ENCODE assay signal across 20 cellular contexts in the genomic region with DNA sequence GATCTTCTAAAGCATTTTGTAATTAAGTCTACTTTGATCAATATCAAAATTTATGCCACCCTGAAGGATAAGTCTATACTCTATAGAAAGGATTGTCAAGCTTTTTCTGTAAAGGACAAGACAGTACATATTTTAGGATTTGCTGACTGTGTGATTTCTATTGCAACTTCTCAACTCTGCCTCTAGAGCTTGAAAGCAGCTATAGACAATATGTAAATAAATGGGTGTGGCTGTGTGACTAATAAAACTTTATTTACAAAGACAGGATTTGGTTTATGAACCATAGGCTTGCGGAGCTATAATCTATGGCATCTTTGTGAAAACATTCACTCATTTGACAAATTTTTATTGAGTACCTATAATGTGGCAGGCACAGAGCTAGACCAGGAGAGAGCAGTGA. TPM values are rescaled to one million over a fixed set of nuclear protein-coding genes. Genes with fewer than 3 reads are reported as not detected.
DNase-seq lines count a peak whose midpoint lies in the region; ATAC-seq, FAIRE-seq and TF ChIP-seq lines count a peak whose summit lies in the region.
"Had no signal": no experiment of that assay in that cellular context is flagged by ENCODE, and none has a peak within 500 bp of the region (broad histone marks: within the 10 kb centered on the region; RNA-seq: fewer than 3 reads in every experiment).

No MANE protein-coding gene starts in this region.

- no peaks in the 10 kb centered on the region for H3K36me3 ChIP-seq in mucosa of descending colon (ENCODE audit: low read depth)
- H3K36me3 ChIP-seq in kidney (ENCODE audit: control insufficient read depth in 1 of 2, insufficient read depth in 2 of 2, low read length in 2 of 2) = no peaks in the 10 kb centered on the region
- no peaks in the 10 kb centered on the region for H3K36me3 ChIP-seq in left ventricle myocardium inferior
- H3K36me3 ChIP-seq: Peyer's patch had no signal

- FAIRE-seq in kidney (lab: Jason Lieb, UNC) = no peak

- ATAC-seq in mucosa of descending colon = peak; percentile 70
- ATAC-seq: Right ventricle myocardium inferior had no signal

- in situ Hi-C loops in SK-MEL-5 (cut with HindIII; ENCODE audit: low pct_unique_long_range_greater_than_20kb, low sequenced_read_pairs) = no loop called here

- no peak overlapping the region for H3K27ac ChIP-seq in C4-2B
- peak overlapping the region in 1 of 2 donors; percentile 5 for H3K27ac ChIP-seq in kidney (ENCODE audit: low read depth in 2 of 2, low read length in 2 of 2)
- H3K27ac ChIP-seq in left ventricle myocardium inferior (replicated peaks) = no peak overlapping the region
- H3K27ac ChIP-seq: Peyer's patch had no signal

- no peaks in the 10 kb centered on the region for H3K27me3 ChIP-seq in left ventricle myocardium inferior (ENCODE audit: low read depth)
- H3K27me3 ChIP-seq: Peyer's patch had no signal

- H3K9ac ChIP-seq in kidney (ENCODE audit: low read length in 2 of 2) = no peak overlapping the region
- H3K9ac ChIP-seq: SK-N-SH had no signal

- no peaks in the 10 kb centered on the region for H3K9me3 ChIP-seq in mucosa of descending colon
- H3K9me3 ChIP-seq in kidney (ENCODE audit: control insufficient read depth in 1 of 2, low read length in 2 of 2) = no peaks in the 10 kb centered on the region
- no peaks in the 10 kb centered on the region for H3K9me3 ChIP-seq in left ventricle myocardium inferior (replicated peaks)
- H3K9me3 ChIP-seq: Peyer's patch, SK-N-SH had no signal

- 0 out of 2 replicates have a peak, but pooled peaks have one; percentile 17 for TF ChIP-seq CTCF in C4-2B (conservative IDR thresholded peaks at IDR 0.05)
- TF ChIP-seq CTCF in mucosa of descending colon (IDR thresholded peaks at IDR 0.05) = no peak
- TF ChIP-seq CTCF in kidney (IDR thresholded peaks at IDR 0.05; ENCODE audit: borderline replicate concordance, extremely low read depth, insufficient read depth) = no peak
- no peak for TF ChIP-seq CTCF in left ventricle myocardium inferior (IDR thresholded peaks at IDR 0.05; ENCODE audit: borderline replicate concordance)

- DNase-seq in Jurkat, Clone E6-1 (ENCODE audit: low read depth, low spot score) = peak; percentile 4
- DNase-seq in SK-MEL-5 (ENCODE audit: low read depth, low spot score) = peak; percentile 11
- no peak for DNase-seq in mucosa of descending colon
- no peak for DNase-seq in activated CD4-positive, CD25-positive, alpha-beta regulatory T cell (lab: John Stamatoyannopoulos, UW)
- DNase-seq in kidney = no peak
- DNase-seq in left ventricle myocardium inferior = no peak
- DNase-seq: DMS 273 treated with DMSO at 0.1 percent for 48 hours, GF-D8, GOT3, KG1, NCI-H1092 treated with DMSO at 0.1 percent for 48 hours, NCI-H2081, NCI-H2171 treated with DMSO at 0.1 percent for 48 hours, NCI-H446, Peyer's patch, SK-N-SH had no signal

- H3K4me1 ChIP-seq in mucosa of descending colon (ENCODE audit: low read depth) (peaks cover 9% of the 10 kb centered on the region), kidney (ENCODE audit: control insufficient read depth in 1 of 2, insufficient read depth in 1 of 2, low read depth in 1 of 2, low read length in 2 of 2) (peaks cover 13 to 33% of the 10 kb centered on the region in 2 donors), left ventricle myocardium inferior (no peaks in the 10 kb centered on the region)

- intact Hi-C loops in mucosa of descending colon (cut with DNase I, micrococcal nuclease) (no loop called here), kidney (cut with DNase I) (no loop called here), left ventricle myocardium inferior (cut with micrococcal nuclease) (no loop called here)

- H3K4me3 ChIP-seq in Jurkat, Clone E6-1 (ENCODE audit: low read length) = no peak overlapping the region
- H3K4me3 ChIP-seq in mucosa of descending colon = no peak overlapping the region
- no peak overlapping the region for H3K4me3 ChIP-seq in kidney (ENCODE audit: low read length in 2 of 2)
- no peak overlapping the region for H3K4me3 ChIP-seq in left ventricle myocardium inferior
- H3K4me3 ChIP-seq: Peyer's patch had no signal

RNA-seq across cellular contexts. Expression of a gene that starts 18.4 kb away (rescaled TPM):
- not detected for polyA plus RNA-seq in Jurkat, Clone E6-1 (2012; ENCODE audit: insufficient read depth, insufficient read length)
- not detected in 2 replicates for total RNA-seq in SK-MEL-5 (2014; rRNA removed; shearing (Covaris generic))
- not detected in 2 replicates for polyA plus RNA-seq in SK-MEL-5 (2015; cell fraction: cytosol; rRNA removed)
- not detected in 2 replicates for polyA plus RNA-seq in SK-MEL-5 (2015; cell fraction: nucleus; rRNA removed)
- total RNA-seq in mucosa of descending colon (not detected), kidney (0.19 TPM), left ventricle myocardium inferior (not detected)
- polyA plus RNA-seq in kidney (ENCODE audit: insufficient read depth, low read depth, low replicate concordance) = 20.9 TPM
- total RNA-seq: Daoy, M059J, Peyer's patch, Right ventricle myocardium inferior had no signal
- polyA plus RNA-seq: SK-N-SH had no signal

Comparison
In these comparisons a context has a peak if more than half of its experiments do, and no peak if none do; other contexts are left out.
1. DNase-seq: peak in Jurkat, Clone E6-1 (single experiment) and SK-MEL-5 (single experiment); none in mucosa of descending colon (0 of 3), activated CD4-positive, CD25-positive, alpha-beta regulatory T cell (0 of 4), kidney (single experiment) and left ventricle myocardium inferior (single experiment).